Comparison of ENCODE assay signal across 9 cellular contexts in the genomic region with DNA sequence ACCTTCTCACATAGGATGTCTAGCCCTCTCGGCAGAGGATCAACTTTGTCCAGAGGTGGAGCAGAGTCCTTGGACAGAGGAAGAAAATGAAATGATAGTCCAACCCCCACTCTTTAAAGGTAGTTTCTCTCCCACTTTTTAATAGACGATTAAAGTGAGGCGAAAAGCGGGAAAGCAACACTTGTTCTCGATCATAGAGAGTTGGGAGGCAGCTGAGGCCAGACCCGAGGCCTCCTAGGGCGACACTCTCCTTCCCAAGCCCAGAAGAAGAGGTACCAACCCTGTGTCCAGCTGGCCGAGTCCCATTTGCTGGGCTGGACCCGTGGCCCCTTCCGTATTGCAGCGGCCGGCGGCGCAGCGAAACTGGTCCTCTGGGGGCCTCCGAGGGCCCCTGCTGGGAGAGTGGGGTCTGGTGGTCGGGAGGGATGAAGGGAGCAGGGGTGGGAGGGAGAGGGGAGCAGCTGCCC. TPM values are rescaled to one million over a fixed set of nuclear protein-coding genes. Genes with fewer than 3 reads are reported as not detected.
A peak's percentile ranks its signal among the peaks of the same experiment; 100 is the strongest.
DNase-seq lines count a peak whose midpoint lies in the region; ATAC-seq and TF ChIP-seq lines count a peak whose summit lies in the region.
"Had no signal": no experiment of that assay in that cellular context is flagged by ENCODE, and none has a peak within 500 bp of the region (broad histone marks: within the 10 kb centered on the region; RNA-seq: fewer than 3 reads in every experiment).

No MANE protein-coding gene starts in this region.

- peak overlapping the region; percentile 97 for H3K27ac Mint-ChIP-seq in HFFc6
- no peak overlapping the region for H3K27ac Mint-ChIP-seq in stimulated activated effector memory CD8-positive, alpha-beta T cell treated with anti-CD3 and anti-CD28 coated beads, Interleukin-12 subunit alpha, Interleukin-12 subunit beta, amount 100 ng/mL, for 72 hours

- H3K27me3 ChIP-seq in brain microvascular endothelial cell (replicated peaks): no peaks in the 10 kb centered on the region
- H3K27me3 ChIP-seq in iPS-20b (ENCODE audit: insufficient read depth, low read length): peaks cover 96% of the 10 kb centered on the region

- H3K4me1 Mint-ChIP-seq in HFFc6 (ENCODE audit: low read depth): peaks cover 35% of the 10 kb centered on the region
- H3K4me1 Mint-ChIP-seq in stimulated activated effector memory CD8-positive, alpha-beta T cell treated with anti-CD3 and anti-CD28 coated beads, Interleukin-12 subunit alpha, Interleukin-12 subunit beta, amount 100 ng/mL, for 72 hours: peaks cover 15% of the 10 kb centered on the region

- H3K4me3 ChIP-seq in brain microvascular endothelial cell (ENCODE audit: low read depth, low read length) (peak overlapping the region; percentile 90), iPS-20b (ENCODE audit: low read length) (peak overlapping the region; percentile 82)

- H3K36me3 ChIP-seq in brain microvascular endothelial cell (replicated peaks) (no peaks in the 10 kb centered on the region), iPS-20b (ENCODE audit: insufficient read depth, low read depth, low read length) (no peaks in the 10 kb centered on the region)

- ATAC-seq in stimulated activated effector memory CD8-positive, alpha-beta T cell treated with anti-CD3 and anti-CD28 coated beads, Interleukin-12 subunit alpha, Interleukin-12 subunit beta, amount 100 ng/mL, for 72 hours: peak; percentile 6
- ATAC-seq in GM18520 (IDR thresholded peaks at IDR 0.05; ENCODE audit: unreplicated experiment) (no peak), GM19035 (IDR thresholded peaks at IDR 0.05; ENCODE audit: unreplicated experiment) (no peak), HG03196 (IDR thresholded peaks at IDR 0.05; ENCODE audit: unreplicated experiment) (no peak)

- peak overlapping the region; percentile 98 for H3K4me3 Mint-ChIP-seq in HFFc6
- H3K4me3 Mint-ChIP-seq in stimulated activated effector memory CD8-positive, alpha-beta T cell treated with anti-CD3 and anti-CD28 coated beads, Interleukin-12 subunit alpha, Interleukin-12 subunit beta, amount 100 ng/mL, for 72 hours: no peak overlapping the region

- H3K4me1 ChIP-seq in iPS-20b (ENCODE audit: insufficient read depth, low read length): peaks cover 6% of the 10 kb centered on the region; the same call in 1 of the 2 replicates

- DNase-seq in HFFc6 (no peak), brain microvascular endothelial cell (no peak), NCI-H1930 (lab: John Stamatoyannopoulos, UW) (no peak)
- DNase-seq in stimulated activated effector memory CD8-positive, alpha-beta T cell treated with anti-CD3 and anti-CD28 coated beads, Interleukin-12 subunit alpha, Interleukin-12 subunit beta, amount 100 ng/mL, for 72 hours (ENCODE audit: low spot score in 2 of 2): no peak
- DNase-seq: activated effector memory CD4-positive, alpha-beta T cell treated with Interleukin-2 at 50 U/mL for 16 hours had no signal

- H3K27ac ChIP-seq in brain microvascular endothelial cell: peak overlapping the region; percentile 90
- H3K27ac ChIP-seq in iPS-20b (ENCODE audit: low read length): no peak overlapping the region

- peaks cover 7% of the 10 kb centered on the region; the same call in 1 of the 2 replicates for H3K9me3 ChIP-seq in iPS-20b (ENCODE audit: insufficient read depth, low read depth, low read length)

- H3K36me3 Mint-ChIP-seq in HFFc6 (ENCODE audit: low read depth): peaks cover 41% of the 10 kb centered on the region
- H3K36me3 Mint-ChIP-seq in stimulated activated effector memory CD8-positive, alpha-beta T cell treated with anti-CD3 and anti-CD28 coated beads, Interleukin-12 subunit alpha, Interleukin-12 subunit beta, amount 100 ng/mL, for 72 hours: no peaks in the 10 kb centered on the region

- no peaks in the 10 kb centered on the region for H3K9me3 Mint-ChIP-seq in HFFc6
- no peaks in the 10 kb centered on the region for H3K9me3 Mint-ChIP-seq in stimulated activated effector memory CD8-positive, alpha-beta T cell treated with anti-CD3 and anti-CD28 coated beads, Interleukin-12 subunit alpha, Interleukin-12 subunit beta, amount 100 ng/mL, for 72 hours

- in situ Hi-C loops in brain microvascular endothelial cell (cut with HindIII; ENCODE audit: low pct_ligation_motif_present, low sequenced_read_pairs): loop anchor here (25.0 kb wide), 4 partner anchors 228 to 622 kb away; no protein-coding TSS in a partner anchor

- H3K27me3 Mint-ChIP-seq in HFFc6 (ENCODE audit: insufficient read depth): peaks cover 14% of the 10 kb centered on the region

- H3K9ac ChIP-seq in iPS-20b (ENCODE audit: low read depth, low read length): no peak overlapping the region

- TF ChIP-seq CTCF in HFFc6 (IDR thresholded peaks at IDR 0.05): no peak
- no peak for TF ChIP-seq CTCF in brain microvascular endothelial cell (IDR thresholded peaks at IDR 0.05; ENCODE audit: low read depth, low read length, missing control alignments)

RNA-seq across cellular contexts. Expression of a gene that starts 2.3 kb away (rescaled TPM):
- total RNA-seq in HFFc6 (2021; fragmentation: NEBNext Ultra II Directional; extraction: Animal tissue kit (Norgen Biotek cat#: 25700)): 100 to 1,000 TPM; 240 to 387 (median 256) TPM
